Comparison of ENCODE assay signal across 1 cellular context in the genomic region with DNA sequence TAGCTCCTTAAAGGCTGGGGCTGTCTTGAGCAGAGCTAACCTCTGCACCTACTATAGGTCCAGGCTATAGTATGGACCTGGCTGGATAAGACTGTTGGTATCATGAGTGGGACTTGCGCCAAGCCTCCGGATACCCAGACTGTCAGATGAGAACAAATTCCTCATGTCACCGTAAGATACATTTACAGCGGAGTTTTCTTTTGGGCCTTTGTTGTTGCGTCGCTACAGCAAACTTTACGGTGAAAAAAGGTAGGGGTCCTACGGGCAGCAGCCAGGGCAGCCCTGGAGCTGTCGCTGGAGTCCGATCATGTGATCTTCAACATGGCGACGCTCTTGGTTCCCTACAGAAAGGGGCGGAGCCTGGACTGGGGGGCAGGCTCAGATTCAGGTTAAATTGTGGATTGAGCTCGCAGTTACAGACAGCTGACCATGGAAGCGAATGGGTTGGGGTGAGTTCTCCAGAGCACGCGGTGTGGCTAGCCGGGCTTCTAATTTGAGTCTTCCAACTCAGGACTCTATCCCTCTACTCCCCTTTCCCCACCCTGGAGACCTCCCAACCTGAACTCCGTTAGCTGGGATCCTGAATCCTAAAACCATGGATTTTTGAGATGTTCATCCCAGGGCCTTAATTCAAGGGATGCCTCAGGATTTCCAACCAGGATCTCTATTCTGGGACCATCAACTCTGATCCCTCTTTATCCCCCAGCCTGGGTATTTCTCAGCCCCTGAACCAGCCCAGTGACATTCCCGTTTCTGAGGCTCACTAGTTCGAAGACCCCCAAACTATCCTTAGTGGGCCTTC.
TF ChIP-seq lines count a peak whose summit lies in the region.

Gene UROD, plus strand, starts transcription at position 418 of the 802 bp plus-strand sequence. Its CDS starts 12 bp downstream, at position 430.

TF ChIP-seq in Ishikawa, 13 proteins besides CTCF, POLR2A, EP300 and RAD21 (continued from another document):
- no peak for TF ChIP-seq REST (IDR thresholded peaks at IDR 0.05; ENCODE audit: low read depth)
